Comparison of ENCODE assay signal across 13 cellular contexts in the genomic region with DNA sequence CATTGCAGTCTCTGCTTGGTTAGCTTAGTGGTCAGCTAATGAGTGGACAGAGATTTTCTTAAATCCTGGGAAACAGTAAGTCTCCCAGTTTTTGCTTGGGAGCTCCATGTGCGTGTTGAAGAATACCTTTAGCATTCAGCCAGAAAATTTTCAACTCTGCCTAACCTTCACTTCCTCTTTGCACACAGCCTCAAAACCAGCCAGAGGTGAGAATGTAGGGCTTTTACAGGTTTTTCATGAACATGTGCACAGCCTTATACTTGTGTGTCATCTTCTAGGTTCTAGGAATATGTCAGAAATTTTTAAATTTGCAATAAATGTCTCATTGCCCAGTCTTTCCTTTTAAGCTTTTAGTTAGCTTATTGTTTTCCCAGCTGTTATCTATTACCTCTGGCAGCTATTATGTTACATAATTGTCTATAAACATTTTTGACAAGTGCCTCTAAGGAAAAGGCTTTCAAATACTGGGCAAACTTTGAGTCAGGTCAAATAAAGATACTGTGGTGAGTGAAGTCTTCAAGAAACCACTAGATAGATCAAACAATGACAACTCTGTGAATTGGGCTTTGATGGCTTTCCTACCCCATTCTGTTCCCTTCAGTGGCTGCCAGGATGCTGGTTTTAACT.
"Had no signal": no experiment of that assay in that cellular context is flagged by ENCODE, and none has a peak within 500 bp of the region (broad histone marks: within the 10 kb centered on the region; RNA-seq: fewer than 3 reads in every experiment).

No MANE protein-coding gene starts in this region.

- ATAC-seq: stimulated activated naive CD8-positive, alpha-beta T cell treated with anti-CD3 and anti-CD28 coated beads, Interleukin-15, Interleukin-2, amounts not matched to agents 100 U/mL and 50 U/mL, for 24 hours had no signal

- H3K4me3 ChIP-seq: ascending aorta, breast epithelium, tibial nerve had no signal

- H3K9me3 ChIP-seq: ascending aorta, breast epithelium had no signal

- DNase-seq: activated CD4-positive, alpha-beta T cell treated with anti-CD3 and anti-CD28 coated beads, Interleukin-2, amount 50 U/mL, for 4 hours; activated gamma-delta T cell; cerebellar nuclear complex; effector CD4-positive, alpha-beta T cell; immature natural killer cell; stimulated activated CD4-positive, alpha-beta T cell treated with anti-CD3 and anti-CD28 coated beads, Interleukin-2, amount 100 ng/mL, for 24 hours; stimulated activated naive CD8-positive, alpha-beta T cell treated with anti-CD3 and anti-CD28 coated beads, Interleukin-15, Interleukin-2, amounts not matched to agents 100 U/mL and 50 U/mL, for 24 hours; substantia nigra; WERI-Rb-1 had no signal

- H3K4me1 ChIP-seq: ascending aorta, breast epithelium had no signal

- H3K27me3 ChIP-seq: ascending aorta, breast epithelium, tibial nerve had no signal

- H3K27ac ChIP-seq: ascending aorta, breast epithelium, tibial nerve, WERI-Rb-1 had no signal

- FAIRE-seq: urothelium cell line had no signal

- H3K36me3 ChIP-seq: ascending aorta, breast epithelium, tibial nerve had no signal
